ENCODE assay signal across 24 cellular contexts in the genomic region with DNA sequence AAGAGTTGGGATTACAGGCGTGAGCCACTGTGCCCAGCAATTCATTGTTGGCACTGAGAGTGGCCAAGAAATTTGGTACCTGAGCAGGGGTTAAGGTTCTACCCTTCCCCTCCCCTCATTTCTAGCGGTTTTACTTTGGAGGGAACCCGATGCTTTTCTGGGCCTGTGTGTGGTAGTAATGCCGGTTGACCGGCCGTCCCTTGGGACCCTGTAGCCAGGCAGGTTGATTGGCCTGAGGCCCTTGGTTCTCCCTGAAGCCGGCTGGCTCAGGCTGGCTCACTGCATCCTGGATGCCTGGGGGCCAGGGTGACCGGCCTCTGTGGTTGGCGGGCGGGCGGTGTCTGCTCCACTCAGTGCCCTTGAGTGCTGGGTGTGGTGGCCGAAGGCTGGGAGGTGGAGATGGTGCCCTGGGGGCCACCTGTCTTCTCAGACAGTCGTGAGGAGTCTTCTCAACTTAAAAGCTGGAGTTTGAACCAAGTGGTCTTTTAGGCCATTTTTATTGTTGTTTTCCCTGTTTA. TPM values are rescaled to one million over a fixed set of nuclear protein-coding genes. Genes with fewer than 3 reads are reported as not detected.
DNase-seq lines count a peak whose midpoint lies in the region; ATAC-seq and TF ChIP-seq lines count a peak whose summit lies in the region.
"Had no signal": no experiment of that assay in that cellular context is flagged by ENCODE, and none has a peak within 500 bp of the region (broad histone marks: within the 10 kb centered on the region; RNA-seq: fewer than 3 reads in every experiment).

No MANE protein-coding gene starts in this region.

- no peaks in the 10 kb centered on the region for H3K36me3 Mint-ChIP-seq in activated CD4-positive, alpha-beta T cell treated with anti-CD3 and anti-CD28 coated beads, Interleukin-2, amount 10 ng/mL, durations not matched to agents 24 days and 14 days (ENCODE audit: low read depth)
- peaks cover 20% of the 10 kb centered on the region for H3K36me3 Mint-ChIP-seq in nephron progenitor cell (ENCODE audit: low read depth)
- H3K36me3 Mint-ChIP-seq: CD8-positive, alpha-beta T cell; IgD-negative memory B cell had no signal

- POLR2A ChIA-PET in RWPE1 (lab: Yijun Ruan, JAX; ENCODE audit: low non-redundant PET): no interaction called here

- no peaks in the 10 kb centered on the region for H3K27me3 ChIP-seq in BLaER1
- no peaks in the 10 kb centered on the region for H3K27me3 ChIP-seq in tibial nerve
- H3K27me3 ChIP-seq: SJSA1 had no signal

- no peaks in the 10 kb centered on the region for H3K9me3 Mint-ChIP-seq in activated CD4-positive, alpha-beta T cell treated with anti-CD3 and anti-CD28 coated beads, Interleukin-2, amount 10 ng/mL, durations not matched to agents 24 days and 14 days
- H3K9me3 Mint-ChIP-seq in nephron progenitor cell: no peaks in the 10 kb centered on the region
- H3K9me3 Mint-ChIP-seq: CD8-positive, alpha-beta T cell; IgD-negative memory B cell had no signal

- no peaks in the 10 kb centered on the region for H3K9me3 ChIP-seq in BLaER1
- no peaks in the 10 kb centered on the region for H3K9me3 ChIP-seq in tibial nerve
- H3K9me3 ChIP-seq: SJSA1 had no signal

- CTCF ChIA-PET in RWPE1 (lab: Yijun Ruan, JAX): no interaction called here

- DNase-seq in activated CD4-positive, alpha-beta T cell treated with anti-CD3 and anti-CD28 coated beads, Interleukin-2, amount 10 ng/mL, durations not matched to agents 24 days and 14 days: peak; percentile 44
- no peak for DNase-seq in activated CD4-positive, alpha-beta T cell treated with anti-CD3 and anti-CD28 coated beads, Interleukin-2, amount 50 U/mL, for 1 hour
- DNase-seq in RWPE1 (ENCODE audit: low spot score) (no peak), nephron progenitor cell (no peak), putamen (ENCODE audit: low spot score) (no peak), tibial nerve (ENCODE audit: low spot score in 2 of 2) (no peak)
- DNase-seq: AML-193; CD8-positive, alpha-beta T cell; DMS 273 treated with DMSO at 0.1 percent for 48 hours; DMS79; EL; HCEC 1CT; NCI-H1092 treated with DMSO at 0.1 percent for 48 hours; NCI-H1436; NCI-H2081 treated with DMSO at 0.1 percent for 48 hours; NCI-H446; NCI-H524 treated with DMSO at 0.1 percent for 48 hours; NCI-H774 had no signal

- peak overlapping the region; percentile 26; the same call in 1 of the 2 replicates for H3K9ac ChIP-seq in BLaER1

- no peak overlapping the region for H3K4me3 Mint-ChIP-seq in activated CD4-positive, alpha-beta T cell treated with anti-CD3 and anti-CD28 coated beads, Interleukin-2, amount 10 ng/mL, durations not matched to agents 24 days and 14 days
- no peak overlapping the region for H3K4me3 Mint-ChIP-seq in nephron progenitor cell
- H3K4me3 Mint-ChIP-seq: CD8-positive, alpha-beta T cell; IgD-negative memory B cell had no signal

- no peak overlapping the region for H3K4me3 ChIP-seq in BLaER1
- no peak overlapping the region for H3K4me3 ChIP-seq in tibial nerve
- H3K4me3 ChIP-seq: SJSA1 had no signal

- 81 to 85% methylated on average over 5 to 13 of the region's 13 CpGs for WGBS in tibial nerve, 2 donors

- intact Hi-C loops in activated CD4-positive, alpha-beta T cell treated with anti-CD3 and anti-CD28 coated beads, Interleukin-2, amount 10 ng/mL, durations not matched to agents 24 days and 14 days (cut with micrococcal nuclease): no loop called here

- H3K27ac ChIP-seq in BLaER1 (peak overlapping the region; percentile 68), RWPE1 (0 out of 2 replicates have a peak overlapping the region, but pooled peaks have one; percentile 5), tibial nerve (no peak overlapping the region)
- H3K27ac ChIP-seq: C4-2B, SJSA1 had no signal

- H4K20me1 ChIP-seq in BLaER1: peaks cover 94% of the 10 kb centered on the region

- no peak overlapping the region for H3K27ac Mint-ChIP-seq in activated CD4-positive, alpha-beta T cell treated with anti-CD3 and anti-CD28 coated beads, Interleukin-2, amount 10 ng/mL, durations not matched to agents 24 days and 14 days
- peak overlapping the region; percentile 36 for H3K27ac Mint-ChIP-seq in nephron progenitor cell
- H3K27ac Mint-ChIP-seq: CD8-positive, alpha-beta T cell; IgD-negative memory B cell had no signal

- TF ChIP-seq EP300 in tibial nerve (IDR thresholded peaks at IDR 0.05): no peak

- H3K36me3 ChIP-seq in BLaER1 (peaks cover 46% of the 10 kb centered on the region), tibial nerve (peaks cover 0 to 5% (median 0%) of the 10 kb centered on the region in 3 donors)

- TF ChIP-seq CTCF in RWPE1 (conservative IDR thresholded peaks at IDR 0.05; ENCODE audit: low read depth) (no peak), nephron progenitor cell (IDR thresholded peaks at IDR 0.05) (no peak), tibial nerve (IDR thresholded peaks at IDR 0.05) (no peak)

- H3K4me1 Mint-ChIP-seq in activated CD4-positive, alpha-beta T cell treated with anti-CD3 and anti-CD28 coated beads, Interleukin-2, amount 10 ng/mL, durations not matched to agents 24 days and 14 days: peaks cover 2% of the 10 kb centered on the region
- H3K4me1 Mint-ChIP-seq in nephron progenitor cell: peaks cover 58% of the 10 kb centered on the region

- peaks cover 2% of the 10 kb centered on the region for H3K27me3 Mint-ChIP-seq in activated CD4-positive, alpha-beta T cell treated with anti-CD3 and anti-CD28 coated beads, Interleukin-2, amount 10 ng/mL, durations not matched to agents 24 days and 14 days
- peaks cover 5% of the 10 kb centered on the region for H3K27me3 Mint-ChIP-seq in nephron progenitor cell (ENCODE audit: low read depth, poor library complexity)

- no peak for ATAC-seq in HG03378 (IDR thresholded peaks at IDR 0.05; ENCODE audit: unreplicated experiment)
- ATAC-seq: CD8-positive, alpha-beta T cell; Right ventricle myocardium inferior had no signal

- no peak for TF ChIP-seq POLR2A in tibial nerve (IDR thresholded peaks at IDR 0.05)

- peaks cover 87% of the 10 kb centered on the region for H3K4me1 ChIP-seq in BLaER1
- peaks cover 0 to 43% (median 12%) of the 10 kb centered on the region in 4 donors for H3K4me1 ChIP-seq in tibial nerve

- peak overlapping the region; percentile 74 for H3K4me2 ChIP-seq in BLaER1

RNA-seq across cellular contexts. Expression of a gene that starts 45.6 kb away (rescaled TPM):
- 3.3 and 3.7 TPM in 2 replicates for total RNA-seq in activated CD4-positive, alpha-beta T cell treated with anti-CD3 and anti-CD28 coated beads, Interleukin-2, amount 10 ng/mL, durations not matched to agents 24 days and 14 days
- total RNA-seq in tibial nerve: 10 to 100 TPM; 22.2 to 33.3 (median 28.5) TPM

Comparison
In these comparisons a context has a peak if more than half of its experiments do, and no peak if none do; other contexts are left out.
1. H3K27ac ChIP-seq: peak in BLaER1 (single experiment) and RWPE1 (single experiment); none in tibial nerve (0 of 4).